Comparison of ENCODE assay signal across 1 cellular context in the genomic region with DNA sequence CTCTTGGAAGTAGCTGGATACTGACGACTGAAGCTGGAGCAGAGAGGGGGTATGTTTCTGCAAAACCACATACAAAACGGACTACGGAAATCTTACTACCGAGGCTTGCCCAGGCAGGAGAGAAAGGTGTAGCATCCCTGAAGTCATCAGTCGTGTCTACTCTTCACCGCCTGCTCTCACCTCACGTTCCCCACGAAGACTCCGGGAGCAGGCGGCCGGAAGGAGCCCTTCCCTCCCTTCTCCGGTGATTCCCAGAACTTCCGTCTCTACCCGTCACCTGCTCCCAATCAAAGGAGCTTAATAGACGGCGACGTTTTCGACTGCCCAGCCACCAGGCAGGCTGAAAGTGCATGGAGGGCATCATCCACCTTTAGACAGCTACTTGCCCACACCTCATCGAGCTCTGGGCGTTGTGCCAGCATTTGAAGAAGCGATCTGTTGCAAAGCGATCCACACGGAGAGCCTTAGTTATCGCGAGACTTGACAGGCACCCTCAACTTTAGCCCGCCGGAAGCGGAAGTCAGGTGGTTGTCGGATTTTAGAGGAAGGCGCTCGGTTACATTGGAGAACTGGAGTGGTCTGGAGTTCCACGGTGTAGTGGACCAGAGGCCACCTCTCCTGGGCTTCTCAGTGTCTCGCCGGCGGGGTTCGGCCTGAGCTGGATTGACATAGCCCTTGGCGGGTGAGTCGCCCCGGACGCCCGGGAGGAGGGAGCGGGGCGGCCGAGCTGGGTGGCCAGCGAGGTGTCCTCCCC.
TF ChIP-seq lines count a peak whose summit lies in the region.

A gene (plus strand): TSS at position 523 of the 754 bp plus-strand sequence. CDS start 2,809 bp downstream, outside the sequence.

TF ChIP-seq in K562, 482 proteins besides CTCF, POLR2A, EP300 and RAD21 (continued from another document and continues in another):
- TF ChIP-seq, protein P1, sequence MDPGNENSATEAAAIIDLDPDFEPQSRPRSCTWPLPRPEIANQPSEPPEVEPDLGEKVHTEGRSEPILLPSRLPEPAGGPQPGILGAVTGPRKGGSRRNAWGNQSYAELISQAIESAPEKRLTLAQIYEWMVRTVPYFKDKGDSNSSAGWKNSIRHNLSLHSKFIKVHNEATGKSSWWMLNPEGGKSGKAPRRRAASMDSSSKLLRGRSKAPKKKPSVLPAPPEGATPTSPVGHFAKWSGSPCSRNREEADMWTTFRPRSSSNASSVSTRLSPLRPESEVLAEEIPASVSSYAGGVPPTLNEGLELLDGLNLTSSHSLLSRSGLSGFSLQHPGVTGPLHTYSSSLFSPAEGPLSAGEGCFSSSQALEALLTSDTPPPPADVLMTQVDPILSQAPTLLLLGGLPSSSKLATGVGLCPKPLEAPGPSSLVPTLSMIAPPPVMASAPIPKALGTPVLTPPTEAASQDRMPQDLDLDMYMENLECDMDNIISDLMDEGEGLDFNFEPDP (CRISPR knock-in tag; IDR thresholded peaks at IDR 0.05): no peak
- TF ChIP-seq LCOR (CRISPR knock-in tag; IDR thresholded peaks at IDR 0.05) (peak; percentile 65; the same call in 1 of the 2 replicates), MXI1 (IDR thresholded peaks at IDR 0.05; ENCODE audit: low read depth, low read length) (no peak), U2AF2 (optimal IDR thresholded peaks at IDR 0.05; ENCODE audit: low read depth, low read length) (no peak), TOE1 (IDR thresholded peaks at IDR 0.05; ENCODE audit: borderline replicate concordance) (peak; percentile 32; the same call in 1 of the 2 replicates), TOE1 (CRISPR knock-in tag; IDR thresholded peaks at IDR 0.05; ENCODE audit: borderline replicate concordance, low read depth) (no peak), ZKSCAN8 (CRISPR knock-in tag; IDR thresholded peaks at IDR 0.05) (no peak), TAF1 (IDR thresholded peaks at IDR 0.05; ENCODE audit: control insufficient read depth, extremely low read depth, insufficient read depth, low read length, severe bottlenecking) (peak; percentile 43), YBX1 (IDR thresholded peaks at IDR 0.05) (no peak), MAZ (CRISPR knock-in tag; conservative IDR thresholded peaks at IDR 0.05 in 1 of 2, IDR thresholded peaks at IDR 0.05 in 1 of 2) (0 out of 4 replicates have a peak, but pooled peaks of 1 of the 2 experiments have one; percentile 10), SRSF9 (IDR thresholded peaks at IDR 0.05; ENCODE audit: borderline replicate concordance, low read depth, low read length) (no peak), RBM39 (optimal IDR thresholded peaks at IDR 0.05; ENCODE audit: low read depth, low read length) (no peak), SRF (CRISPR knock-in tag; IDR thresholded peaks at IDR 0.05) (no peak; a peak in 1 of 4 replicates)
- TF ChIP-seq, protein P2, sequence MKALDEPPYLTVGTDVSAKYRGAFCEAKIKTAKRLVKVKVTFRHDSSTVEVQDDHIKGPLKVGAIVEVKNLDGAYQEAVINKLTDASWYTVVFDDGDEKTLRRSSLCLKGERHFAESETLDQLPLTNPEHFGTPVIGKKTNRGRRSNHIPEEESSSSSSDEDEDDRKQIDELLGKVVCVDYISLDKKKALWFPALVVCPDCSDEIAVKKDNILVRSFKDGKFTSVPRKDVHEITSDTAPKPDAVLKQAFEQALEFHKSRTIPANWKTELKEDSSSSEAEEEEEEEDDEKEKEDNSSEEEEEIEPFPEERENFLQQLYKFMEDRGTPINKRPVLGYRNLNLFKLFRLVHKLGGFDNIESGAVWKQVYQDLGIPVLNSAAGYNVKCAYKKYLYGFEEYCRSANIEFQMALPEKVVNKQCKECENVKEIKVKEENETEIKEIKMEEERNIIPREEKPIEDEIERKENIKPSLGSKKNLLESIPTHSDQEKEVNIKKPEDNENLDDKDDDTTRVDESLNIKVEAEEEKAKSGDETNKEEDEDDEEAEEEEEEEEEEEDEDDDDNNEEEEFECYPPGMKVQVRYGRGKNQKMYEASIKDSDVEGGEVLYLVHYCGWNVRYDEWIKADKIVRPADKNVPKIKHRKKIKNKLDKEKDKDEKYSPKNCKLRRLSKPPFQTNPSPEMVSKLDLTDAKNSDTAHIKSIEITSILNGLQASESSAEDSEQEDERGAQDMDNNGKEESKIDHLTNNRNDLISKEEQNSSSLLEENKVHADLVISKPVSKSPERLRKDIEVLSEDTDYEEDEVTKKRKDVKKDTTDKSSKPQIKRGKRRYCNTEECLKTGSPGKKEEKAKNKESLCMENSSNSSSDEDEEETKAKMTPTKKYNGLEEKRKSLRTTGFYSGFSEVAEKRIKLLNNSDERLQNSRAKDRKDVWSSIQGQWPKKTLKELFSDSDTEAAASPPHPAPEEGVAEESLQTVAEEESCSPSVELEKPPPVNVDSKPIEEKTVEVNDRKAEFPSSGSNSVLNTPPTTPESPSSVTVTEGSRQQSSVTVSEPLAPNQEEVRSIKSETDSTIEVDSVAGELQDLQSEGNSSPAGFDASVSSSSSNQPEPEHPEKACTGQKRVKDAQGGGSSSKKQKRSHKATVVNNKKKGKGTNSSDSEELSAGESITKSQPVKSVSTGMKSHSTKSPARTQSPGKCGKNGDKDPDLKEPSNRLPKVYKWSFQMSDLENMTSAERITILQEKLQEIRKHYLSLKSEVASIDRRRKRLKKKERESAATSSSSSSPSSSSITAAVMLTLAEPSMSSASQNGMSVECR (CRISPR knock-in tag; IDR thresholded peaks at IDR 0.05): peak; percentile 76; the same call in 1 of the 2 replicates
- TF ChIP-seq, protein P3, sequence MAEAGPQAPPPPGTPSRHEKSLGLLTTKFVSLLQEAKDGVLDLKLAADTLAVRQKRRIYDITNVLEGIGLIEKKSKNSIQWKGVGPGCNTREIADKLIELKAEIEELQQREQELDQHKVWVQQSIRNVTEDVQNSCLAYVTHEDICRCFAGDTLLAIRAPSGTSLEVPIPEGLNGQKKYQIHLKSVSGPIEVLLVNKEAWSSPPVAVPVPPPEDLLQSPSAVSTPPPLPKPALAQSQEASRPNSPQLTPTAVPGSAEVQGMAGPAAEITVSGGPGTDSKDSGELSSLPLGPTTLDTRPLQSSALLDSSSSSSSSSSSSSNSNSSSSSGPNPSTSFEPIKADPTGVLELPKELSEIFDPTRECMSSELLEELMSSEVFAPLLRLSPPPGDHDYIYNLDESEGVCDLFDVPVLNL (CRISPR knock-in tag; IDR thresholded peaks at IDR 0.05; ENCODE audit: low read depth): no peak
- TF ChIP-seq, protein P4, sequence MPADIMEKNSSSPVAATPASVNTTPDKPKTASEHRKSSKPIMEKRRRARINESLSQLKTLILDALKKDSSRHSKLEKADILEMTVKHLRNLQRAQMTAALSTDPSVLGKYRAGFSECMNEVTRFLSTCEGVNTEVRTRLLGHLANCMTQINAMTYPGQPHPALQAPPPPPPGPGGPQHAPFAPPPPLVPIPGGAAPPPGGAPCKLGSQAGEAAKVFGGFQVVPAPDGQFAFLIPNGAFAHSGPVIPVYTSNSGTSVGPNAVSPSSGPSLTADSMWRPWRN (IDR thresholded peaks at IDR 0.05; ENCODE audit: low read depth): no peak
- TF ChIP-seq, protein P5, sequence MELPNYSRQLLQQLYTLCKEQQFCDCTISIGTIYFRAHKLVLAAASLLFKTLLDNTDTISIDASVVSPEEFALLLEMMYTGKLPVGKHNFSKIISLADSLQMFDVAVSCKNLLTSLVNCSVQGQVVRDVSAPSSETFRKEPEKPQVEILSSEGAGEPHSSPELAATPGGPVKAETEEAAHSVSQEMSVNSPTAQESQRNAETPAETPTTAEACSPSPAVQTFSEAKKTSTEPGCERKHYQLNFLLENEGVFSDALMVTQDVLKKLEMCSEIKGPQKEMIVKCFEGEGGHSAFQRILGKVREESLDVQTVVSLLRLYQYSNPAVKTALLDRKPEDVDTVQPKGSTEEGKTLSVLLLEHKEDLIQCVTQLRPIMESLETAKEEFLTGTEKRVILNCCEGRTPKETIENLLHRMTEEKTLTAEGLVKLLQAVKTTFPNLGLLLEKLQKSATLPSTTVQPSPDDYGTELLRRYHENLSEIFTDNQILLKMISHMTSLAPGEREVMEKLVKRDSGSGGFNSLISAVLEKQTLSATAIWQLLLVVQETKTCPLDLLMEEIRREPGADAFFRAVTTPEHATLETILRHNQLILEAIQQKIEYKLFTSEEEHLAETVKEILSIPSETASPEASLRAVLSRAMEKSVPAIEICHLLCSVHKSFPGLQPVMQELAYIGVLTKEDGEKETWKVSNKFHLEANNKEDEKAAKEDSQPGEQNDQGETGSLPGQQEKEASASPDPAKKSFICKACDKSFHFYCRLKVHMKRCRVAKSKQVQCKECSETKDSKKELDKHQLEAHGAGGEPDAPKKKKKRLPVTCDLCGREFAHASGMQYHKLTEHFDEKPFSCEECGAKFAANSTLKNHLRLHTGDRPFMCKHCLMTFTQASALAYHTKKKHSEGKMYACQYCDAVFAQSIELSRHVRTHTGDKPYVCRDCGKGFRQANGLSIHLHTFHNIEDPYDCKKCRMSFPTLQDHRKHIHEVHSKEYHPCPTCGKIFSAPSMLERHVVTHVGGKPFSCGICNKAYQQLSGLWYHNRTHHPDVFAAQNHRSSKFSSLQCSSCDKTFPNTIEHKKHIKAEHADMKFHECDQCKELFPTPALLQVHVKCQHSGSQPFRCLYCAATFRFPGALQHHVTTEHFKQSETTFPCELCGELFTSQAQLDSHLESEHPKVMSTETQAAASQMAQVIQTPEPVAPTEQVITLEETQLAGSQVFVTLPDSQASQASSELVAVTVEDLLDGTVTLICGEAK (IDR thresholded peaks at IDR 0.05): peak; percentile 96
- TF ChIP-seq, protein P5 (CRISPR knock-in tag; IDR thresholded peaks at IDR 0.05): no peak
- TF ChIP-seq, protein P6, sequence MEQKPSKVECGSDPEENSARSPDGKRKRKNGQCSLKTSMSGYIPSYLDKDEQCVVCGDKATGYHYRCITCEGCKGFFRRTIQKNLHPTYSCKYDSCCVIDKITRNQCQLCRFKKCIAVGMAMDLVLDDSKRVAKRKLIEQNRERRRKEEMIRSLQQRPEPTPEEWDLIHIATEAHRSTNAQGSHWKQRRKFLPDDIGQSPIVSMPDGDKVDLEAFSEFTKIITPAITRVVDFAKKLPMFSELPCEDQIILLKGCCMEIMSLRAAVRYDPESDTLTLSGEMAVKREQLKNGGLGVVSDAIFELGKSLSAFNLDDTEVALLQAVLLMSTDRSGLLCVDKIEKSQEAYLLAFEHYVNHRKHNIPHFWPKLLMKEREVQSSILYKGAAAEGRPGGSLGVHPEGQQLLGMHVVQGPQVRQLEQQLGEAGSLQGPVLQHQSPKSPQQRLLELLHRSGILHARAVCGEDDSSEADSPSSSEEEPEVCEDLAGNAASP (IDR thresholded peaks at IDR 0.05): no peak
- TF ChIP-seq, protein P7, sequence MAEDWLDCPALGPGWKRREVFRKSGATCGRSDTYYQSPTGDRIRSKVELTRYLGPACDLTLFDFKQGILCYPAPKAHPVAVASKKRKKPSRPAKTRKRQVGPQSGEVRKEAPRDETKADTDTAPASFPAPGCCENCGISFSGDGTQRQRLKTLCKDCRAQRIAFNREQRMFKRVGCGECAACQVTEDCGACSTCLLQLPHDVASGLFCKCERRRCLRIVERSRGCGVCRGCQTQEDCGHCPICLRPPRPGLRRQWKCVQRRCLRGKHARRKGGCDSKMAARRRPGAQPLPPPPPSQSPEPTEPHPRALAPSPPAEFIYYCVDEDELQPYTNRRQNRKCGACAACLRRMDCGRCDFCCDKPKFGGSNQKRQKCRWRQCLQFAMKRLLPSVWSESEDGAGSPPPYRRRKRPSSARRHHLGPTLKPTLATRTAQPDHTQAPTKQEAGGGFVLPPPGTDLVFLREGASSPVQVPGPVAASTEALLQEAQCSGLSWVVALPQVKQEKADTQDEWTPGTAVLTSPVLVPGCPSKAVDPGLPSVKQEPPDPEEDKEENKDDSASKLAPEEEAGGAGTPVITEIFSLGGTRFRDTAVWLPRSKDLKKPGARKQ (CRISPR knock-in tag; IDR thresholded peaks at IDR 0.05): peak; percentile 85
- TF ChIP-seq, protein P8, sequence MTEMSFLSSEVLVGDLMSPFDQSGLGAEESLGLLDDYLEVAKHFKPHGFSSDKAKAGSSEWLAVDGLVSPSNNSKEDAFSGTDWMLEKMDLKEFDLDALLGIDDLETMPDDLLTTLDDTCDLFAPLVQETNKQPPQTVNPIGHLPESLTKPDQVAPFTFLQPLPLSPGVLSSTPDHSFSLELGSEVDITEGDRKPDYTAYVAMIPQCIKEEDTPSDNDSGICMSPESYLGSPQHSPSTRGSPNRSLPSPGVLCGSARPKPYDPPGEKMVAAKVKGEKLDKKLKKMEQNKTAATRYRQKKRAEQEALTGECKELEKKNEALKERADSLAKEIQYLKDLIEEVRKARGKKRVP (CRISPR knock-in tag; IDR thresholded peaks at IDR 0.05): no peak
- TF ChIP-seq, protein P9, sequence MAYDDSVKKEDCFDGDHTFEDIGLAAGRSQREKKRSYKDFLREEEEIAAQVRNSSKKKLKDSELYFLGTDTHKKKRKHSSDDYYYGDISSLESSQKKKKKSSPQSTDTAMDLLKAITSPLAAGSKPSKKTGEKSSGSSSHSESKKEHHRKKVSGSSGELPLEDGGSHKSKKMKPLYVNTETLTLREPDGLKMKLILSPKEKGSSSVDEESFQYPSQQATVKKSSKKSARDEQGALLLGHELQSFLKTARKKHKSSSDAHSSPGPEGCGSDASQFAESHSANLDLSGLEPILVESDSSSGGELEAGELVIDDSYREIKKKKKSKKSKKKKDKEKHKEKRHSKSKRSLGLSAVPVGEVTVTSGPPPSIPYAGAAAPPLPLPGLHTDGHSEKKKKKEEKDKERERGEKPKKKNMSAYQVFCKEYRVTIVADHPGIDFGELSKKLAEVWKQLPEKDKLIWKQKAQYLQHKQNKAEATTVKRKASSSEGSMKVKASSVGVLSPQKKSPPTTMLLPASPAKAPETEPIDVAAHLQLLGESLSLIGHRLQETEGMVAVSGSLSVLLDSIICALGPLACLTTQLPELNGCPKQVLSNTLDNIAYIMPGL (CRISPR knock-in tag; IDR thresholded peaks at IDR 0.05): no peak
